In the genomic region with DNA sequence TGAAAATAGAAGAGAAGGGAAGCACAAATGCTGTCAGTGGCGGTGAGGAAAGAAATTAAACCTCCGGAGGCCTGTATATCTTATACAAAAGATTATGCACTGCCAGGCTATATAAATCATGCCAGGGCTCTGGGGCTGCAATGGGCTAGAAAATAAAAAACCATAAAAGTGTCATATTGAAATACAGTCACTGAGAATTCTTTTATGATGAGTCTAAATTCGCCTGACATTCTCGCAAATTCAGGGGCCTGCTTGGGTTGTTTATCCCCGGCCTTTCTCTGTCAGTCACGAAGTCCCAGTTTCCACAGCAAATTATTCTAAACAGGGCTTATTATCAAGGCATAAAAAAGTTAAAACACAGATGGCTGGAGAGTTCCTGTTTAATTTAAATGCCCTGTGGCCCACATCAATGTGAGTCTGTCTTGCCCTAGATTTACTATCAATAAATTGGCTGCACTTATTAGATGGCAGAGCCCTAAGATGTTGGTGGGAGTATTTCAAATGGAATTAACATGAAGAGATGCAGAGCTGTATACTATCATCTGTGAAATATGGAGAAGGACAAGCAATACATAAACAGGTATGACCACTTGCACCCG, we compare ENCODE assay signal across 17 cellular contexts.
"Had no signal": no experiment of that assay in that cellular context is flagged by ENCODE, and none has a peak within 500 bp of the region (broad histone marks: within the 10 kb centered on the region; RNA-seq: fewer than 3 reads in every experiment).

No MANE protein-coding gene starts in this region.

- H2AFZ ChIP-seq: hepatocyte had no signal

- H3K4me1 Mint-ChIP-seq: activated CD4-positive, alpha-beta T cell treated with anti-CD3 and anti-CD28 coated beads for 36 hours; activated naive CD4-positive, alpha-beta T cell treated with anti-CD3 and anti-CD28 coated beads, Interleukin-2, amount 50 U/mL, for 24 hours; natural killer cell had no signal

- H3K4me1 ChIP-seq: left ventricle myocardium inferior, right atrium auricular region had no signal

- H3K27ac Mint-ChIP-seq: activated CD4-positive, alpha-beta T cell treated with anti-CD3 and anti-CD28 coated beads for 36 hours; activated CD8-positive, alpha-beta T cell treated with anti-CD3 and anti-CD28 coated beads for 36 hours; activated naive CD4-positive, alpha-beta T cell treated with anti-CD3 and anti-CD28 coated beads, Interleukin-2, amount 50 U/mL, for 24 hours; natural killer cell; type B pancreatic cell had no signal

- H3K36me3 Mint-ChIP-seq: activated naive CD4-positive, alpha-beta T cell treated with anti-CD3 and anti-CD28 coated beads, Interleukin-2, amount 50 U/mL, for 24 hours; natural killer cell; type B pancreatic cell had no signal

- H3K9me3 Mint-ChIP-seq: activated CD8-positive, alpha-beta T cell treated with anti-CD3 and anti-CD28 coated beads for 36 hours; activated naive CD4-positive, alpha-beta T cell treated with anti-CD3 and anti-CD28 coated beads, Interleukin-2, amount 50 U/mL, for 24 hours; activated T-cell treated with anti-CD3 and anti-CD28 coated beads, Interleukin-2, amount 50 U/mL, for 4 hours; natural killer cell had no signal

- ATAC-seq: activated CD4-positive, alpha-beta T cell treated with anti-CD3 and anti-CD28 coated beads for 36 hours; activated CD8-positive, alpha-beta T cell treated with anti-CD3 and anti-CD28 coated beads for 36 hours; activated T-cell treated with anti-CD3 and anti-CD28 coated beads, Interleukin-2, amount 50 U/mL, for 4 hours; esophagus mucosa; natural killer cell; stimulated activated naive CD8-positive, alpha-beta T cell treated with anti-CD3 and anti-CD28 coated beads, Interleukin-15, Interleukin-2, amounts not matched to agents 100 U/mL and 50 U/mL, for 24 hours had no signal

- H3K79me2 ChIP-seq: hepatocyte had no signal

- H3K27me3 ChIP-seq: hepatocyte, right atrium auricular region, suprapubic skin had no signal

- H3K36me3 ChIP-seq: left ventricle myocardium inferior, right atrium auricular region, suprapubic skin had no signal

- H3K27ac ChIP-seq: hepatocyte, left ventricle myocardium inferior, right atrium auricular region, skin epidermis, suprapubic skin had no signal

- H3K9me3 ChIP-seq: left ventricle myocardium inferior, right atrium auricular region, suprapubic skin had no signal

- DNase-seq: activated CD4-positive, alpha-beta T cell treated with anti-CD3 and anti-CD28 coated beads for 36 hours; activated CD8-positive, alpha-beta T cell treated with anti-CD3 and anti-CD28 coated beads for 36 hours; activated effector memory CD4-positive, alpha-beta T cell treated with anti-CD3 and anti-CD28 coated beads, Interleukin-2, amount 50 U/mL, for 16 hours; activated T-cell treated with anti-CD3 and anti-CD28 coated beads, Interleukin-2, amount 50 U/mL, for 4 hours; islet precursor cell; left ventricle myocardium inferior; natural killer cell; nucleus accumbens; stimulated activated naive CD8-positive, alpha-beta T cell treated with anti-CD3 and anti-CD28 coated beads, Interleukin-15, Interleukin-2, amounts not matched to agents 100 U/mL and 50 U/mL, for 24 hours; T-helper 2 cell had no signal

- H3K4me3 Mint-ChIP-seq: activated CD4-positive, alpha-beta T cell treated with anti-CD3 and anti-CD28 coated beads for 36 hours; activated CD8-positive, alpha-beta T cell treated with anti-CD3 and anti-CD28 coated beads for 36 hours; activated naive CD4-positive, alpha-beta T cell treated with anti-CD3 and anti-CD28 coated beads, Interleukin-2, amount 50 U/mL, for 24 hours; activated T-cell treated with anti-CD3 and anti-CD28 coated beads, Interleukin-2, amount 50 U/mL, for 4 hours; natural killer cell; type B pancreatic cell had no signal

- H3K4me3 ChIP-seq: hepatocyte, left ventricle myocardium inferior, right atrium auricular region, skin epidermis, suprapubic skin had no signal

- H3K4me2 ChIP-seq: hepatocyte had no signal
